In the genomic region with DNA sequence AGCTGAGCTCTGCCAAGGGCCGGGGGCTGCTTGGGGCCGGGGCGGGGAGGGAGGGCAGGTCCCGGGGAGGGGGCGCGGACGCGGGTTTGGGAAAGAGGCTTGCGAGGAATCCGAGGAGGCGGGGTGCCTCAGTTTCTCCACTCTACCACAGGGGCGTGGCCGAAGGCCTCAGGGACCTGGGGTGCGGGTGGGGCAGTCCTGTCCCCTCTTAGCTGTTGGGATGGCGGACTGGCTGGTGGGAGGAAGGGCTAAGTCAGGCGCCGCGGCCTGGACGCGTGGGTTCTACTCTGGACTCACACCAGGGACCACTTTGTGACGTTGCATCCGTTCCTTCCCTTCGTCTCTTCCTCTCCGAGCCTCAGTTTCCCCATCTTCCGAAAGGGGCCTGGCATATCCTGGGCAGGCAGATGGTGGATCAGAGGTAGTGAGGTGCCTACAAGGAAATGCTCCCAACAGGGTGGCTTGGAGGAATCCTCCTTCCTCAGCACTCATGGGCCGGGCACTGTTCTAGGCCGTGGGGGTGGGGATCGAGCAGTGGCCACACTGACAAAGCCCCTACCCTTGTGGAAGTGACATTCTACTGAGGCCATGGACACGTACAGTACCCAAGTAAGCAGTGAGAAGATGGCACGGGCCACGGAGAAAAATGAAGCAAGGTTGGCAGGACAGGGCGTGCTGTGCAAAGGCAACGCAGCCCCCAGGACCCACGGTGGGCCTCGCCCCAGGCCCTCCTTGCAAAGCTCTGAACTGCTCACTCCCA, we compare ENCODE assay signal across 13 cellular contexts. TPM values are rescaled to one million over a fixed set of nuclear protein-coding genes. Genes with fewer than 3 reads are reported as not detected.
DNase-seq lines count a peak whose midpoint lies in the region; ATAC-seq and TF ChIP-seq lines count a peak whose summit lies in the region.
"Had no signal": no experiment of that assay in that cellular context is flagged by ENCODE, and none has a peak within 500 bp of the region (broad histone marks: within the 10 kb centered on the region; RNA-seq: fewer than 3 reads in every experiment).

No MANE protein-coding gene starts in this region.

- H4K20me1 ChIP-seq in Loucy (ENCODE audit: insufficient read depth, low read length, poor library complexity, severe bottlenecking), result peaks cover 17% of the 10 kb centered on the region

- no peak for TF ChIP-seq POLR2A in prostate gland (IDR thresholded peaks at IDR 0.05)

- no peak overlapping the region for H3K4me3 ChIP-seq in CD8-positive, alpha-beta memory T cell (ENCODE audit: low read length)
- peak overlapping the region; percentile 97 for H3K4me3 ChIP-seq in Loucy (ENCODE audit: low read length, poor library complexity, severe bottlenecking)
- peak overlapping the region; percentile 65 for H3K4me3 ChIP-seq in iPS-18a (ENCODE audit: low read length)
- H3K4me3 ChIP-seq in prostate gland, result peak overlapping the region; percentile 34 to 43
- H3K4me3 ChIP-seq: mucosa of descending colon had no signal

- H3K4me3 Mint-ChIP-seq in CD8-positive, alpha-beta memory T cell, result peak overlapping the region in 6 of 7 donors; percentile 36 to 70 (median 54)

- H3K36me3 Mint-ChIP-seq in CD8-positive, alpha-beta memory T cell, result peaks cover 0 to 3% (median 0%) of the 10 kb centered on the region in 3 donors

- CTCF ChIA-PET in CD8-positive, alpha-beta memory T cell (lab: Charles Lee), result no interaction called here

- no peak overlapping the region; the same call in 1 of the 2 replicates for H2AFZ ChIP-seq in Loucy (ENCODE audit: low read length)

- in situ Hi-C loops in ACHN (cut with HindIII; ENCODE audit: low pct_ligation_motif_present, low pct_unique_long_range_greater_than_20kb, low sequenced_read_pairs), result no loop called here

- no peak overlapping the region for H3K27ac ChIP-seq in CD8-positive, alpha-beta memory T cell (ENCODE audit: low read depth, low read length)
- no peak overlapping the region for H3K27ac ChIP-seq in iPS-18a (ENCODE audit: low read length)
- H3K27ac ChIP-seq in prostate gland, result no peak overlapping the region
- H3K27ac ChIP-seq: brain microvascular endothelial cell had no signal

- peak overlapping the region; percentile 96 for H3K4me2 ChIP-seq in Loucy (ENCODE audit: low read depth, low read length, poor library complexity, severe bottlenecking)

- no peaks in the 10 kb centered on the region for H3K9me3 ChIP-seq in CD8-positive, alpha-beta memory T cell (ENCODE audit: low read length)
- H3K9me3 ChIP-seq in Loucy (ENCODE audit: insufficient read depth, low read depth, low read length), result no peaks in the 10 kb centered on the region
- H3K9me3 ChIP-seq in iPS-18a (ENCODE audit: control insufficient read depth, low read depth, low read length), result no peaks in the 10 kb centered on the region
- no peaks in the 10 kb centered on the region for H3K9me3 ChIP-seq in prostate gland
- H3K9me3 ChIP-seq: mucosa of descending colon had no signal

- H3K9ac ChIP-seq in Loucy (ENCODE audit: low read depth, low read length, poor library complexity, severe bottlenecking) (peak overlapping the region; percentile 87), iPS-18a (ENCODE audit: low read length) (no peak overlapping the region)

- WGBS in prostate gland, result 69% methylated on average over 34 of the region's 35 CpGs

- peaks cover 31% of the 10 kb centered on the region for H3K79me2 ChIP-seq in Loucy (ENCODE audit: insufficient read depth, low read length)

- peaks cover 0 to 10% (median 5%) of the 10 kb centered on the region in 3 donors for H3K4me1 Mint-ChIP-seq in CD8-positive, alpha-beta memory T cell

- H3F3A ChIP-seq in Loucy (ENCODE audit: low read depth), result peaks cover 19% of the 10 kb centered on the region

- TF ChIP-seq CTCF in Loucy (conservative IDR thresholded peaks at IDR 0.05; ENCODE audit: low read length) (no peak), prostate gland (IDR thresholded peaks at IDR 0.05) (no peak)

- peak overlapping the region in 1 of 8 donors; percentile 34 for H3K27ac Mint-ChIP-seq in CD8-positive, alpha-beta memory T cell

- peaks cover 14% of the 10 kb centered on the region for H3K27me3 ChIP-seq in CD8-positive, alpha-beta memory T cell (ENCODE audit: insufficient read depth, low read length, poor library complexity, severe bottlenecking)
- H3K27me3 ChIP-seq in Loucy (ENCODE audit: insufficient read depth, low read length, poor library complexity, severe bottlenecking) (no peaks in the 10 kb centered on the region), iPS-18a (ENCODE audit: control insufficient read depth, insufficient read depth, low read length) (peaks cover 38% of the 10 kb centered on the region), prostate gland (replicated peaks; ENCODE audit: insufficient read depth) (no peaks in the 10 kb centered on the region)

- no peaks in the 10 kb centered on the region for H3K4me1 ChIP-seq in CD8-positive, alpha-beta memory T cell (ENCODE audit: insufficient read depth, low read length)
- H3K4me1 ChIP-seq in Loucy (ENCODE audit: insufficient read depth, low read length, poor library complexity, severe bottlenecking) (peaks cover 31% of the 10 kb centered on the region), iPS-18a (ENCODE audit: control insufficient read depth, low read depth, low read length) (no peaks in the 10 kb centered on the region), prostate gland (replicated peaks) (no peaks in the 10 kb centered on the region)

- H3K27me3 Mint-ChIP-seq in CD8-positive, alpha-beta memory T cell, result peaks cover 33 to 42% of the 10 kb centered on the region in 2 donors

- DNase-seq in CD8-positive, alpha-beta memory T cell, result no peak
- DNase-seq in prostate gland (ENCODE audit: low spot score) (no peak), ACHN (no peak), activated gamma-delta T cell (lab: John Stamatoyannopoulos, UW) (no peak), NCI-H345 treated with DMSO at 0.1 percent for 48 hours (lab: John Stamatoyannopoulos, UW; ENCODE audit: unreplicated experiment) (no peak)
- DNase-seq: activated CD4-positive, alpha-beta T cell treated with anti-CD3 and anti-CD28 coated beads for 4 hours; brain microvascular endothelial cell; mucosa of descending colon; RPMI8226; stimulated activated CD4-positive, alpha-beta T cell treated with anti-CD3 and anti-CD28 coated beads, Interleukin-4, amount 100 ng/mL, for 1 hour had no signal

- POLR2A ChIA-PET in CD8-positive, alpha-beta memory T cell (lab: Charles Lee), result no interaction called here

- intact Hi-C loops in prostate gland (cut with DNase I), result no loop called here

- H3K9me3 Mint-ChIP-seq in CD8-positive, alpha-beta memory T cell, result peaks cover 0 to 2% (median 0%) of the 10 kb centered on the region in 5 donors

- no peak for ATAC-seq in HG02981 (IDR thresholded peaks at IDR 0.05; ENCODE audit: unreplicated experiment)

- H3K9me2 ChIP-seq in Loucy (replicated peaks; ENCODE audit: low read depth, low read length), result no peaks in the 10 kb centered on the region

- no peaks in the 10 kb centered on the region for H3K36me3 ChIP-seq in CD8-positive, alpha-beta memory T cell (ENCODE audit: insufficient read depth, low read length)
- H3K36me3 ChIP-seq in Loucy (ENCODE audit: insufficient read depth, low read length) (peaks cover 6% of the 10 kb centered on the region; the same call in 1 of the 2 replicates), iPS-18a (ENCODE audit: control insufficient read depth, low read depth, low read length) (no peaks in the 10 kb centered on the region), prostate gland (no peaks in the 10 kb centered on the region)
- H3K36me3 ChIP-seq: brain microvascular endothelial cell had no signal

RNA-seq across cellular contexts. Expression of a gene that starts 13.2 kb away (rescaled TPM):
- total RNA-seq in CD8-positive, alpha-beta memory T cell, result not detected
- polyA plus RNA-seq in CD8-positive, alpha-beta memory T cell, result not detected
- under 1 TPM in 1 of 2 donors, not detected in 1; 0.85 TPM for total RNA-seq in prostate gland
- total RNA-seq: mucosa of descending colon had no signal
